ENCODE assay signal across 12 cellular contexts in genomic region chr1:94795321-94795899, GRCh38. TPM values are rescaled to one million over a fixed set of nuclear protein-coding genes. Genes with fewer than 3 reads are reported as not detected.
DNase-seq lines count a peak whose midpoint lies in the region; ATAC-seq and TF ChIP-seq lines count a peak whose summit lies in the region.
"Had no signal": no experiment of that assay in that cellular context is flagged by ENCODE, and none has a peak within 500 bp of the region (broad histone marks: within the 10 kb centered on the region; RNA-seq: fewer than 3 reads in every experiment).

No MANE protein-coding gene starts in this region.

- H3K4me1 ChIP-seq in DND-41 (ENCODE audit: insufficient read depth, low read length) (peaks cover 26% of the 10 kb centered on the region), mesenchymal stem cell (ENCODE audit: control insufficient read depth, insufficient read depth, low read depth, low read length) (peaks cover 4% of the 10 kb centered on the region), lower lobe of right lung (peaks cover 39% of the 10 kb centered on the region)

- H3K4ac ChIP-seq in mesenchymal stem cell (ENCODE audit: low read depth in 1 of 2, low read length in 2 of 2): no peak overlapping the region

- H3K9me3 ChIP-seq in DND-41 (ENCODE audit: insufficient read depth, low read length, severe bottlenecking) (no peaks in the 10 kb centered on the region), mesenchymal stem cell (ENCODE audit: control insufficient read depth, low read length) (no peaks in the 10 kb centered on the region), lower lobe of right lung (no peaks in the 10 kb centered on the region)
- H3K9me3 ChIP-seq: gastroesophageal sphincter had no signal

- H3K27ac ChIP-seq in DND-41 (ENCODE audit: low read length): no peak overlapping the region
- no peak overlapping the region for H3K27ac ChIP-seq in mesenchymal stem cell (ENCODE audit: low read length, poor library complexity, severe bottlenecking)
- no peak overlapping the region for H3K27ac ChIP-seq in lower lobe of right lung
- H3K27ac ChIP-seq: gastroesophageal sphincter had no signal

- H3K27ac Mint-ChIP-seq in activated B cell treated with CpG ODN at 0.5 μM for 24 hours: peak overlapping the region; percentile 68

- H2BK15ac ChIP-seq in mesenchymal stem cell (ENCODE audit: low read depth, poor library complexity, severe bottlenecking): no peak overlapping the region

- DNase-seq in DND-41 (no peak), activated B cell treated with CpG ODN at 0.5 μM for 24 hours (no peak), mesenchymal stem cell (no peak), lower lobe of right lung (no peak), NCI-H2081 treated with DMSO at 0.1 percent for 48 hours (lab: John Stamatoyannopoulos, UW) (no peak)
- DNase-seq: activated CD4-positive, CD25-positive, alpha-beta regulatory T cell; NCI-H2081; RPMI8226 had no signal

- H2BK120ac ChIP-seq in mesenchymal stem cell (ENCODE audit: low read depth, low read length): peak overlapping the region; percentile 57

- TF ChIP-seq CTCF in DND-41 (IDR thresholded peaks at IDR 0.05; ENCODE audit: borderline replicate concordance, extremely low read depth, low read length, poor library complexity, severe bottlenecking) (no peak), activated B cell treated with CpG ODN at 0.5 μM for 24 hours (IDR thresholded peaks at IDR 0.05) (no peak), lower lobe of right lung (IDR thresholded peaks at IDR 0.05) (no peak)

- H3K27me3 ChIP-seq in DND-41 (ENCODE audit: insufficient read depth, low read length, poor library complexity) (no peaks in the 10 kb centered on the region), mesenchymal stem cell (ENCODE audit: control insufficient read depth in 1 of 2, insufficient read depth in 1 of 2, low read length in 2 of 2) (no peaks in the 10 kb centered on the region), lower lobe of right lung (ENCODE audit: low read depth) (no peaks in the 10 kb centered on the region)
- H3K27me3 ChIP-seq: gastroesophageal sphincter had no signal

- H3K9me3 Mint-ChIP-seq in activated B cell treated with CpG ODN at 0.5 μM for 24 hours: peaks cover 4% of the 10 kb centered on the region

- H2BK12ac ChIP-seq in mesenchymal stem cell (ENCODE audit: low read length in 2 of 2): peak overlapping the region; percentile 55 to 90

- H3K4me1 Mint-ChIP-seq in activated B cell treated with CpG ODN at 0.5 μM for 24 hours: peaks cover 50% of the 10 kb centered on the region

- H2BK5ac ChIP-seq in mesenchymal stem cell (ENCODE audit: low read depth, low read length, poor library complexity, severe bottlenecking): no peak overlapping the region

- no peak overlapping the region for H2AK5ac ChIP-seq in mesenchymal stem cell (ENCODE audit: low read length, severe bottlenecking)

- intact Hi-C loops in activated B cell treated with CpG ODN at 0.5 μM for 24 hours (cut with micrococcal nuclease): loop anchor here (10.0 kb wide), 1 partner anchor 129 kb away; the partner anchor contains the start of gene CNN3
- intact Hi-C loops in lower lobe of right lung (cut with DNase I): no loop called here

- H3K36me3 Mint-ChIP-seq in activated B cell treated with CpG ODN at 0.5 μM for 24 hours (ENCODE audit: low read depth): no peaks in the 10 kb centered on the region

- H2AFZ ChIP-seq in DND-41 (ENCODE audit: low read depth, low read length) (peak overlapping the region; percentile 12; the same call in 1 of the 2 replicates), mesenchymal stem cell (ENCODE audit: low read depth, low read length) (no peak overlapping the region)

- no peaks in the 10 kb centered on the region for H3K27me3 Mint-ChIP-seq in activated B cell treated with CpG ODN at 0.5 μM for 24 hours

- CTCF ChIA-PET in activated B cell treated with CpG ODN at 0.5 μM for 24 hours (lab: Charles Lee): no interaction called here

- WGBS in mesenchymal stem cell: 75% methylated on average over 8 of the region's 8 CpGs

- H3K9ac ChIP-seq in DND-41 (ENCODE audit: low read depth, low read length): no peak overlapping the region
- no peak overlapping the region for H3K9ac ChIP-seq in mesenchymal stem cell (ENCODE audit: low read length)

- H3K4me3 ChIP-seq in DND-41 (ENCODE audit: low read depth in 1 of 2, low read length in 2 of 2): no peak overlapping the region
- no peak overlapping the region for H3K4me3 ChIP-seq in mesenchymal stem cell (ENCODE audit: insufficient read depth in 1 of 2, low read depth in 1 of 2, low read length in 2 of 2)
- H3K4me3 ChIP-seq in lower lobe of right lung: no peak overlapping the region
- H3K4me3 ChIP-seq: gastroesophageal sphincter had no signal

- peak overlapping the region; percentile 76 to 79 for H3K18ac ChIP-seq in mesenchymal stem cell (ENCODE audit: low read depth in 1 of 2, low read length in 2 of 2)

- H4K91ac ChIP-seq in mesenchymal stem cell (ENCODE audit: low read length): peak overlapping the region; percentile 25

- no peak overlapping the region for H3K14ac ChIP-seq in mesenchymal stem cell (ENCODE audit: low read length in 2 of 2)

- no peaks in the 10 kb centered on the region for H3K79me2 ChIP-seq in DND-41 (ENCODE audit: insufficient read depth, low read length)

- H3K4me3 Mint-ChIP-seq in activated B cell treated with CpG ODN at 0.5 μM for 24 hours: peak overlapping the region; percentile 12

- ATAC-seq in DND-41 (ENCODE audit: insufficient read depth, low read depth): no peak; the same call in 2 of the 3 replicates
- ATAC-seq in GM19467 (IDR thresholded peaks at IDR 0.05; ENCODE audit: unreplicated experiment): peak; percentile 53
- peak; percentile 57 for ATAC-seq in activated B cell treated with CpG ODN at 0.5 μM for 24 hours (ENCODE audit: low read depth)
- ATAC-seq in lower lobe of right lung: no peak
- no peak for ATAC-seq in GM21529 (IDR thresholded peaks at IDR 0.05; ENCODE audit: unreplicated experiment)
- ATAC-seq in HG03342 (IDR thresholded peaks at IDR 0.05; ENCODE audit: unreplicated experiment): no peak
- ATAC-seq: gastroesophageal sphincter had no signal

- peak overlapping the region; percentile 33 for H4K8ac ChIP-seq in mesenchymal stem cell (ENCODE audit: low read length)

- peaks cover 11% of the 10 kb centered on the region for H3K79me1 ChIP-seq in mesenchymal stem cell (replicated peaks; ENCODE audit: low read length, poor library complexity, severe bottlenecking)

- no peak overlapping the region for H3K23ac ChIP-seq in mesenchymal stem cell (ENCODE audit: low read length in 2 of 2)

- H3K4me2 ChIP-seq in DND-41 (ENCODE audit: insufficient read depth, low read length) (no peak overlapping the region), mesenchymal stem cell (ENCODE audit: low read length, poor library complexity, severe bottlenecking) (no peak overlapping the region)

- H3K36me3 ChIP-seq in DND-41 (ENCODE audit: insufficient read depth, low read length): no peaks in the 10 kb centered on the region
- no peaks in the 10 kb centered on the region for H3K36me3 ChIP-seq in mesenchymal stem cell (ENCODE audit: control insufficient read depth in 1 of 2, insufficient read depth in 2 of 2, low read depth in 1 of 2, low read length in 2 of 2)
- no peaks in the 10 kb centered on the region for H3K36me3 ChIP-seq in lower lobe of right lung
- H3K36me3 ChIP-seq: gastroesophageal sphincter had no signal

- POLR2A ChIA-PET in activated B cell treated with CpG ODN at 0.5 μM for 24 hours (lab: Charles Lee): no interaction called here

- no peaks in the 10 kb centered on the region for H4K20me1 ChIP-seq in DND-41 (ENCODE audit: insufficient read depth, low read length)

RNA-seq across cellular contexts. Expression of gene SLC44A3, which starts 24.7 kb away (rescaled TPM):
- total RNA-seq in activated B cell treated with CpG ODN at 0.5 μM for 24 hours: not detected in 2 replicates
- polyA plus RNA-seq in mesenchymal stem cell (2013, experiment 1 of 2): 12.6 TPM
- polyA plus RNA-seq in mesenchymal stem cell (2013, experiment 2 of 2): 11.5 TPM
- total RNA-seq in lower lobe of right lung: 19.3 TPM

Comparison
In these comparisons a context has a peak if more than half of its experiments do, and no peak if none do; other contexts are left out.
1. ATAC-seq: peak in GM19467 (single experiment) and activated B cell treated with CpG ODN at 0.5 μM for 24 hours (single experiment); none in DND-41 (single experiment), lower lobe of right lung (0 of 2), GM21529 (single experiment) and HG03342 (single experiment).
2. RNA of gene SLC44A3, which starts 24.7 kb away (total RNA-seq): 19.3 TPM in lower lobe of right lung (single experiment); not detected in activated B cell treated with CpG ODN at 0.5 μM for 24 hours; every median in the first group is over 10 times any median in the second.